In the genomic region with DNA sequence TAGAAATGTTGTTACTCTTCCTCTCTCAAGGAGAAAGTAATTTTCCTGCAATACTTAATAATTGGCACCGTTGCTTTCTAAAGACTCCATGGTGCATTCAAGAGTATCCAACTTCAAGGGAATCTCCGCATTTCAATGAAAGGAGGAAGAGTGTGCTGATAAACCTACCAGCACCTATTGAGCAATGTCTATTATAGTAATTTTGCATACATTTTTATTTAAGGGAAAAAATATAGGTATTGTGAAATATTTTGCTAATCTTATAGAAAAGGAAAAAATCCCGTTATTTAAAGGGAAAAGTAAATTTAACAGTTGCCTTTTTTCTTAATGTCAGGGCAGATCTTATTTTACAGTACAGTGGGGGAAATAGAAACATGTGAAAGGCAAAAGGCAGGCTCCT, we compare ENCODE assay signal across 1 cellular context.
TF ChIP-seq lines count a peak whose summit lies in the region.

No MANE protein-coding gene starts in this region.

TF ChIP-seq in HepG2, 621 proteins besides CTCF, POLR2A, EP300 and RAD21:
- TF ChIP-seq CEBPB (IDR thresholded peaks at IDR 0.05; ENCODE audit: borderline replicate concordance, low read depth, low read length), result peak; percentile 71; the same call in 1 of the 2 replicates
- TF ChIP-seq CREB1 (IDR thresholded peaks at IDR 0.05), result no peak
- TF ChIP-seq CREB1 (CRISPR knock-in tag; IDR thresholded peaks at IDR 0.05), result 0 out of 2 replicates have a peak, but pooled peaks have one; percentile 3
- no peak for TF ChIP-seq PLRG1 (conservative IDR thresholded peaks at IDR 0.05)
- TF ChIP-seq NR1H2 (CRISPR knock-in tag; IDR thresholded peaks at IDR 0.05; ENCODE audit: borderline replicate concordance, low read depth), result no peak
- TF ChIP-seq, protein P1, sequence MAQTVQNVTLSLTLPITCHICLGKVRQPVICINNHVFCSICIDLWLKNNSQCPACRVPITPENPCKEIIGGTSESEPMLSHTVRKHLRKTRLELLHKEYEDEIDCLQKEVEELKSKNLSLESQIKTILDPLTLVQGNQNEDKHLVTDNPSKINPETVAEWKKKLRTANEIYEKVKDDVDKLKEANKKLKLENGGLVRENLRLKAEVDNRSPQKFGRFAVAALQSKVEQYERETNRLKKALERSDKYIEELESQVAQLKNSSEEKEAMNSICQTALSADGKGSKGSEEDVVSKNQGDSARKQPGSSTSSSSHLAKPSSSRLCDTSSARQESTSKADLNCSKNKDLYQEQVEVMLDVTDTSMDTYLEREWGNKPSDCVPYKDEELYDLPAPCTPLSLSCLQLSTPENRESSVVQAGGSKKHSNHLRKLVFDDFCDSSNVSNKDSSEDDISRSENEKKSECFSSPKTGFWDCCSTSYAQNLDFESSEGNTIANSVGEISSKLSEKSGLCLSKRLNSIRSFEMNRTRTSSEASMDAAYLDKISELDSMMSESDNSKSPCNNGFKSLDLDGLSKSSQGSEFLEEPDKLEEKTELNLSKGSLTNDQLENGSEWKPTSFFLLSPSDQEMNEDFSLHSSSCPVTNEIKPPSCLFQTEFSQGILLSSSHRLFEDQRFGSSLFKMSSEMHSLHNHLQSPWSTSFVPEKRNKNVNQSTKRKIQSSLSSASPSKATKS (CRISPR knock-in tag; IDR thresholded peaks at IDR 0.05), result no peak
- no peak for TF ChIP-seq HMG20B (CRISPR knock-in tag; conservative IDR thresholded peaks at IDR 0.05)
- no peak for TF ChIP-seq ZNF460 (CRISPR knock-in tag; IDR thresholded peaks at IDR 0.05; ENCODE audit: borderline replicate concordance)
